8 cellular contexts compared by ENCODE assay signal in genomic region chr17:33038740-33039139, GRCh38. TPM values are rescaled to one million over a fixed set of nuclear protein-coding genes. Genes with fewer than 3 reads are reported as not detected.
DNase-seq lines count a peak whose midpoint lies in the region; ATAC-seq lines count a peak whose summit lies in the region.

No MANE protein-coding gene starts in this region.

- H3K4me1 Mint-ChIP-seq in activated naive CD8-positive, alpha-beta T cell treated with anti-CD3 and anti-CD28 coated beads, Interleukin-2, amount 10 ng/mL, durations not matched to agents 7 days and 5 days: no peaks in the 10 kb centered on the region

- H3K4me3 ChIP-seq in Jurkat, Clone E6-1 (ENCODE audit: low read length): no peak overlapping the region

- no peak overlapping the region for H3K4me3 Mint-ChIP-seq in activated naive CD8-positive, alpha-beta T cell treated with anti-CD3 and anti-CD28 coated beads, Interleukin-2, amount 10 ng/mL, durations not matched to agents 7 days and 5 days

- no peaks in the 10 kb centered on the region for H3K36me3 Mint-ChIP-seq in activated naive CD8-positive, alpha-beta T cell treated with anti-CD3 and anti-CD28 coated beads, Interleukin-2, amount 10 ng/mL, durations not matched to agents 7 days and 5 days

- peak; percentile 54 for DNase-seq in Daoy (ENCODE audit: low read depth)
- peak; percentile 12 for DNase-seq in Jurkat, Clone E6-1 (ENCODE audit: low read depth, low spot score)
- DNase-seq in activated naive CD8-positive, alpha-beta T cell treated with anti-CD3 and anti-CD28 coated beads, Interleukin-2, amount 10 ng/mL, durations not matched to agents 7 days and 5 days: peak; percentile 41
- DNase-seq in iris pigment epithelial cell (ENCODE audit: low read depth): peak; percentile 18
- DNase-seq in ureter (ENCODE audit: low spot score): peak; percentile 38
- DNase-seq in activated CD4-positive, CD25-positive, alpha-beta regulatory T cell (lab: John Stamatoyannopoulos, UW): no peak

- H3K27me3 Mint-ChIP-seq in activated naive CD8-positive, alpha-beta T cell treated with anti-CD3 and anti-CD28 coated beads, Interleukin-2, amount 10 ng/mL, durations not matched to agents 7 days and 5 days: peaks cover 8% of the 10 kb centered on the region

- no peak overlapping the region for H3K27ac Mint-ChIP-seq in activated naive CD8-positive, alpha-beta T cell treated with anti-CD3 and anti-CD28 coated beads, Interleukin-2, amount 10 ng/mL, durations not matched to agents 7 days and 5 days

- no peak for ATAC-seq in activated naive CD8-positive, alpha-beta T cell treated with anti-CD3 and anti-CD28 coated beads, Interleukin-2, amount 10 ng/mL, durations not matched to agents 7 days and 5 days (ENCODE audit: low read depth)
- ATAC-seq in HG02642 (IDR thresholded peaks at IDR 0.05; ENCODE audit: poor library complexity, unreplicated experiment) (no peak), GM21423 (IDR thresholded peaks at IDR 0.05; ENCODE audit: unreplicated experiment) (no peak)

- H3K9me3 Mint-ChIP-seq in activated naive CD8-positive, alpha-beta T cell treated with anti-CD3 and anti-CD28 coated beads, Interleukin-2, amount 10 ng/mL, durations not matched to agents 7 days and 5 days: no peaks in the 10 kb centered on the region

- POLR2A ChIA-PET in activated naive CD8-positive, alpha-beta T cell treated with anti-CD3 and anti-CD28 coated beads, Interleukin-2, amount 10 ng/mL, durations not matched to agents 7 days and 5 days (lab: Charles Lee): no interaction called here

RNA-seq across cellular contexts. Expression of gene SPACA3, which starts 47.1 kb away (rescaled TPM):
- not detected in 2 replicates for total RNA-seq in Daoy (2014; rRNA removed; shearing (Covaris generic))
- polyA plus RNA-seq in Jurkat, Clone E6-1 (2012; ENCODE audit: insufficient read depth, insufficient read length): not detected
- not detected for total RNA-seq in activated naive CD8-positive, alpha-beta T cell treated with anti-CD3 and anti-CD28 coated beads, Interleukin-2, amount 10 ng/mL, durations not matched to agents 7 days and 5 days
- not detected for total RNA-seq in ureter

Comparison
In these comparisons a context has a peak if more than half of its experiments do, and no peak if none do; other contexts are left out.
1. DNase-seq: peak in Daoy (single experiment), Jurkat, Clone E6-1 (single experiment), activated naive CD8-positive, alpha-beta T cell treated with anti-CD3 and anti-CD28 coated beads, Interleukin-2, amount 10 ng/mL, durations not matched to agents 7 days and 5 days (single experiment), iris pigment epithelial cell (single experiment) and ureter (single experiment); none in activated CD4-positive, CD25-positive, alpha-beta regulatory T cell (0 of 4).